In the genomic region with DNA sequence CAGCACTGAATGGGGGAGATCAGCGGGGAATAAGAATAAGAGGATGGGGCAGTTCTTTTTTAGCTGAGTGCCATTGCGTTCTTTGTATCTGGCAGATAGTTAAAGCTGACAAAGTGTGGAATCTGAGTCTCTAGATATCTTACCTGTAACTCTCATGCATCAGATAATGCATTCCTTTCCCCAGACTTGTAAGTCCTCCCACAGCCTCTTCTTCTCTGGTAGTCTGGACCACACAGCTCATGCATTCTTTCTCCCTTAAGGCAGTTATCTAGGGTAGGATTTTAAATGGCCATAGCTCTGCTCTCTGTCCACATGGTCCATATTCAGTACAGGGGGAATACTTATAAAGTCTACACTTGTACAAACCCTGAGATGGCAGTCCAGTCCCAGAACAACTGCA, we compare ENCODE assay signal across 24 cellular contexts. TPM values are rescaled to one million over a fixed set of nuclear protein-coding genes. Genes with fewer than 3 reads are reported as not detected.
DNase-seq lines count a peak whose midpoint lies in the region; ATAC-seq and TF ChIP-seq lines count a peak whose summit lies in the region.
"Had no signal": no experiment of that assay in that cellular context is flagged by ENCODE, and none has a peak within 500 bp of the region (broad histone marks: within the 10 kb centered on the region; RNA-seq: fewer than 3 reads in every experiment).

No MANE protein-coding gene starts in this region.

- H3K36me3 ChIP-seq in RWPE2 (ENCODE audit: low read depth), result no peaks in the 10 kb centered on the region
- no peaks in the 10 kb centered on the region for H3K36me3 ChIP-seq in endodermal cell (ENCODE audit: control insufficient read depth, insufficient read depth, low read length)
- H3K36me3 ChIP-seq in trophoblast cell (ENCODE audit: control insufficient read depth in 1 of 2, insufficient read depth in 2 of 2, low read length in 2 of 2), result no peaks in the 10 kb centered on the region
- H3K36me3 ChIP-seq: BE2C; BLaER1 treated with 17β-estradiol and CSF1 and Interleukin-3, amounts not matched to agents 10 nM and 100 nM had no signal

- DNase-seq in RWPE2 (ENCODE audit: low spot score) (no peak), endodermal cell (peak; percentile 44), islet precursor cell (peak; percentile 57), trophoblast cell (peak in 1 of 2 donors; percentile 16), globus pallidus (ENCODE audit: low spot score) (no peak)
- no peak for DNase-seq in stimulated activated CD4-positive, alpha-beta T cell treated with anti-CD3 and anti-CD28 coated beads, Interleukin-4, amount 100 ng/mL, for 24 hours
- DNase-seq: 8988T; ACHN; AML-193; BE2C; Caco-2; CD4-positive, alpha-beta T cell; DMS 273 treated with DMSO at 0.1 percent for 48 hours; DMS79; EL; GDM1; GOT3; H9 had no signal

- no peak overlapping the region for H3K4me3 Mint-ChIP-seq in endodermal cell
- H3K4me3 Mint-ChIP-seq: CD14-positive monocyte; CD4-positive, alpha-beta T cell; H9 had no signal

- no peak overlapping the region for H3K9ac ChIP-seq in endodermal cell (ENCODE audit: extremely low read depth, low read length, poor library complexity, severe bottlenecking)
- H3K9ac ChIP-seq in trophoblast cell (ENCODE audit: low read length), result no peak overlapping the region
- H3K9ac ChIP-seq: BLaER1 treated with 17β-estradiol and CSF1 and Interleukin-3, amounts not matched to agents 10 nM and 100 nM had no signal

- no peaks in the 10 kb centered on the region for H3K9me3 ChIP-seq in RWPE2 (ENCODE audit: severe bottlenecking)
- H3K9me3 ChIP-seq in endodermal cell (ENCODE audit: control insufficient read depth, low read length), result no peaks in the 10 kb centered on the region
- no peaks in the 10 kb centered on the region for H3K9me3 ChIP-seq in trophoblast cell (ENCODE audit: insufficient read depth, low read depth, low read length)
- H3K9me3 ChIP-seq: A549; BE2C; BLaER1 treated with 17β-estradiol and CSF1 and Interleukin-3, amounts not matched to agents 10 nM and 100 nM; Caco-2 had no signal

- no peak overlapping the region for H2BK5ac ChIP-seq in trophoblast cell (ENCODE audit: low read depth, low read length, poor library complexity)

- H3K4ac ChIP-seq in trophoblast cell (ENCODE audit: low read depth, low read length), result no peak overlapping the region

- H3K23ac ChIP-seq in trophoblast cell (ENCODE audit: low read length), result no peak overlapping the region

- H2AK5ac ChIP-seq in trophoblast cell (ENCODE audit: low read length), result no peak overlapping the region

- H3K4me1 ChIP-seq in RWPE2 (ENCODE audit: insufficient read depth, poor library complexity, severe bottlenecking) (no peaks in the 10 kb centered on the region), endodermal cell (ENCODE audit: control insufficient read depth, insufficient read depth, low read length) (peaks cover 8% of the 10 kb centered on the region), trophoblast cell (ENCODE audit: control insufficient read depth in 1 of 2, insufficient read depth in 2 of 2, low read length in 2 of 2) (peaks cover 0 to 3% of the 10 kb centered on the region in 2 experiments)
- H3K4me1 ChIP-seq: A549; BE2C; BLaER1 treated with 17β-estradiol and CSF1 and Interleukin-3, amounts not matched to agents 10 nM and 100 nM; Caco-2 had no signal

- TF ChIP-seq CTCF in RWPE2 (IDR thresholded peaks at IDR 0.05; ENCODE audit: poor library complexity, severe bottlenecking), result no peak
- TF ChIP-seq CTCF in endodermal cell (conservative IDR thresholded peaks at IDR 0.05), result no peak

- peaks cover 33% of the 10 kb centered on the region for H3K4me1 Mint-ChIP-seq in endodermal cell
- H3K4me1 Mint-ChIP-seq: CD14-positive monocyte had no signal

- H3K4me3 ChIP-seq in RWPE2 (ENCODE audit: severe bottlenecking) (no peak overlapping the region), endodermal cell (ENCODE audit: low read length) (peak overlapping the region; percentile 19), trophoblast cell (ENCODE audit: low read depth, low read length) (no peak overlapping the region)
- H3K4me3 ChIP-seq: A549; BLaER1 treated with 17β-estradiol and CSF1 and Interleukin-3, amounts not matched to agents 10 nM and 100 nM; GM12878 had no signal

- no peak overlapping the region for H3K4me2 ChIP-seq in trophoblast cell (ENCODE audit: low read length)
- H3K4me2 ChIP-seq: A549; BLaER1 treated with 17β-estradiol and CSF1 and Interleukin-3, amounts not matched to agents 10 nM and 100 nM had no signal

- peak overlapping the region; percentile 65 for H3K27ac Mint-ChIP-seq in endodermal cell
- H3K27ac Mint-ChIP-seq: CD14-positive monocyte; CD4-positive, alpha-beta T cell had no signal

- H3K79me1 ChIP-seq in trophoblast cell (ENCODE audit: low read length), result no peaks in the 10 kb centered on the region

- H3K14ac ChIP-seq in trophoblast cell (ENCODE audit: low read length), result no peak overlapping the region

- no peaks in the 10 kb centered on the region for H3K27me3 Mint-ChIP-seq in endodermal cell (ENCODE audit: insufficient read depth)
- H3K27me3 Mint-ChIP-seq: CD4-positive, alpha-beta T cell had no signal

- 38% methylated on average over 2 of the region's 2 CpGs; no CpG with 5 or more reads in 1 of the 2 experiments for WGBS in endodermal cell (ENCODE audit: insufficient coverage in 1 of 2, insufficient read length in 1 of 2), 2 experiments
- no CpG with 5 or more reads among the region's 2 CpGs for WGBS in trophoblast cell (ENCODE audit: extremely low coverage, insufficient coverage, insufficient read length)

- H3K79me2 ChIP-seq in trophoblast cell (ENCODE audit: control insufficient read depth, insufficient read depth, low read length, poor library complexity), result no peaks in the 10 kb centered on the region

- no peak overlapping the region for H4K12ac ChIP-seq in trophoblast cell (ENCODE audit: low read depth, low read length)

- H2AFZ ChIP-seq in trophoblast cell (ENCODE audit: insufficient read depth, low read length, poor library complexity), result no peak overlapping the region

- no peak overlapping the region for H3K18ac ChIP-seq in trophoblast cell (ENCODE audit: low read length)

- no peak for TF ChIP-seq POLR2A in GM18505 (IDR thresholded peaks at IDR 0.05; ENCODE audit: borderline replicate concordance, extremely low read depth, insufficient read depth, insufficient read length)

- H3K9me3 Mint-ChIP-seq in endodermal cell, result no peaks in the 10 kb centered on the region
- H3K9me3 Mint-ChIP-seq: H9 had no signal

- H4K8ac ChIP-seq in trophoblast cell (ENCODE audit: low read depth, low read length), result peak overlapping the region; percentile 71

- no peaks in the 10 kb centered on the region for H3K36me3 Mint-ChIP-seq in endodermal cell (ENCODE audit: low read depth)
- H3K36me3 Mint-ChIP-seq: CD14-positive monocyte had no signal

- H2BK12ac ChIP-seq in trophoblast cell (ENCODE audit: low read length), result peak overlapping the region; percentile 87

- ATAC-seq in RWPE2 (ENCODE audit: low read depth) (peak; percentile 41; the same call in 1 of the 3 replicates), GM18505 (IDR thresholded peaks at IDR 0.05; ENCODE audit: unreplicated experiment) (no peak)
- ATAC-seq: A549, GM12878, HCT116 had no signal

- H4K91ac ChIP-seq in trophoblast cell (ENCODE audit: low read depth, low read length), result no peak overlapping the region

- H3K27me3 ChIP-seq in RWPE2 (ENCODE audit: insufficient read depth, poor library complexity, severe bottlenecking) (peaks cover 60% of the 10 kb centered on the region), endodermal cell (ENCODE audit: control insufficient read depth, insufficient read depth, low read length, poor library complexity, severe bottlenecking) (no peaks in the 10 kb centered on the region), trophoblast cell (ENCODE audit: insufficient read depth, low read length) (no peaks in the 10 kb centered on the region)
- H3K27me3 ChIP-seq: BE2C; BLaER1 treated with 17β-estradiol and CSF1 and Interleukin-3, amounts not matched to agents 10 nM and 100 nM had no signal

- H3K27ac ChIP-seq in RWPE2 (ENCODE audit: poor library complexity, severe bottlenecking) (no peak overlapping the region), endodermal cell (ENCODE audit: low read depth, low read length) (no peak overlapping the region), trophoblast cell (ENCODE audit: low read depth, low read length) (peak overlapping the region; percentile 14)
- H3K27ac ChIP-seq: A549; BLaER1 treated with 17β-estradiol and CSF1 and Interleukin-3, amounts not matched to agents 10 nM and 100 nM had no signal

- peak overlapping the region; percentile 11 for H2BK120ac ChIP-seq in trophoblast cell (ENCODE audit: insufficient read depth, low read length, poor library complexity)

RNA-seq across cellular contexts. Expression of a gene that starts 54.0 kb away (rescaled TPM):
- 1 to 10 TPM in 1 of 2 donors, under 1 TPM in 1; 0.44 to 3.8 TPM for total RNA-seq in endodermal cell
- 4.1 TPM for polyA plus RNA-seq in endodermal cell (2013, experiment 1 of 2)
- 3.5 TPM for polyA plus RNA-seq in endodermal cell (2013, experiment 2 of 2)
- polyA plus RNA-seq in trophoblast cell (2013), result 0.19 TPM in 2 replicates
- total RNA-seq: Caco-2; CD4-positive, alpha-beta T cell; GM12878; H9 had no signal
- polyA plus RNA-seq: A549, CD14-positive monocyte, GM12878 had no signal

Comparison
In these comparisons a context has a peak if more than half of its experiments do, and no peak if none do; other contexts are left out.
1. DNase-seq: peak in endodermal cell (single experiment) and islet precursor cell (single experiment); none in RWPE2 (single experiment), globus pallidus (single experiment) and stimulated activated CD4-positive, alpha-beta T cell treated with anti-CD3 and anti-CD28 coated beads, Interleukin-4, amount 100 ng/mL, for 24 hours (single experiment).